ENCODE assay signal across 12 cellular contexts in genomic region chr7:94649313-94649924, GRCh38. TPM values are rescaled to one million over a fixed set of nuclear protein-coding genes. Genes with fewer than 3 reads are reported as not detected.
A peak's percentile ranks its signal among the peaks of the same experiment; 100 is the strongest.
DNase-seq lines count a peak whose midpoint lies in the region; ATAC-seq and TF ChIP-seq lines count a peak whose summit lies in the region.
"Had no signal": no experiment of that assay in that cellular context is flagged by ENCODE, and none has a peak within 500 bp of the region (broad histone marks: within the 10 kb centered on the region; RNA-seq: fewer than 3 reads in every experiment).

No MANE protein-coding gene starts in this region.

- H3K27ac Mint-ChIP-seq in activated CD4-positive, alpha-beta memory T cell treated with anti-CD3 and anti-CD28 coated beads for 36 hours = no peak overlapping the region
- H3K27ac Mint-ChIP-seq: activated naive CD4-positive, alpha-beta T cell treated with anti-CD3 and anti-CD28 coated beads, Interleukin-2, amount 50 U/mL, for 24 hours had no signal

- H3K36me3 Mint-ChIP-seq in activated CD4-positive, alpha-beta memory T cell treated with anti-CD3 and anti-CD28 coated beads for 36 hours = no peaks in the 10 kb centered on the region
- H3K36me3 Mint-ChIP-seq: activated naive CD4-positive, alpha-beta T cell treated with anti-CD3 and anti-CD28 coated beads, Interleukin-2, amount 50 U/mL, for 24 hours had no signal

- CTCF ChIA-PET in activated CD4-positive, alpha-beta memory T cell treated with anti-CD3 and anti-CD28 coated beads for 36 hours (lab: Charles Lee) = no interaction called here

- H3K4me1 Mint-ChIP-seq in activated CD4-positive, alpha-beta memory T cell treated with anti-CD3 and anti-CD28 coated beads for 36 hours (ENCODE audit: low read depth) = no peaks in the 10 kb centered on the region
- H3K4me1 Mint-ChIP-seq: activated naive CD4-positive, alpha-beta T cell treated with anti-CD3 and anti-CD28 coated beads, Interleukin-2, amount 50 U/mL, for 24 hours had no signal

- no peak overlapping the region for H3K4me3 ChIP-seq in epithelial cell of esophagus (ENCODE audit: low read length)

- peak; percentile 1 for DNase-seq in GM04503 (ENCODE audit: low read depth)
- DNase-seq in epithelial cell of esophagus (ENCODE audit: low read depth) = peak; percentile 47
- DNase-seq in activated CD4-positive, alpha-beta memory T cell treated with anti-CD3 and anti-CD28 coated beads for 36 hours = no peak
- no peak for DNase-seq in SHP77 (lab: John Stamatoyannopoulos, UW)
- DNase-seq in T-helper 2 cell = no peak
- no peak for DNase-seq in HuH-7 (ENCODE audit: low spot score)
- DNase-seq: BE2C; NCI-H524; stimulated activated CD4-positive, alpha-beta T cell treated with anti-CD3 and anti-CD28 coated beads, Interleukin-1b, Interleukin-23, amount 100 ng/mL, for 48 hours had no signal

- no peak for TF ChIP-seq CTCF in epithelial cell of esophagus (IDR thresholded peaks at IDR 0.05; ENCODE audit: insufficient read depth, low read depth, low read length, missing control alignments)

- H3K4me3 Mint-ChIP-seq in activated CD4-positive, alpha-beta memory T cell treated with anti-CD3 and anti-CD28 coated beads for 36 hours = no peak overlapping the region
- H3K4me3 Mint-ChIP-seq: activated naive CD4-positive, alpha-beta T cell treated with anti-CD3 and anti-CD28 coated beads, Interleukin-2, amount 50 U/mL, for 24 hours had no signal

- no peaks in the 10 kb centered on the region for H3K9me3 Mint-ChIP-seq in activated CD4-positive, alpha-beta memory T cell treated with anti-CD3 and anti-CD28 coated beads for 36 hours
- H3K9me3 Mint-ChIP-seq: activated naive CD4-positive, alpha-beta T cell treated with anti-CD3 and anti-CD28 coated beads, Interleukin-2, amount 50 U/mL, for 24 hours had no signal

- peak; percentile 62 for ATAC-seq in GM19468 (IDR thresholded peaks at IDR 0.05; ENCODE audit: extremely low read depth, unreplicated experiment)
- peak; percentile 95 for ATAC-seq in HG03103 (IDR thresholded peaks at IDR 0.05; ENCODE audit: low read depth, unreplicated experiment)

- H3K27me3 Mint-ChIP-seq in activated CD4-positive, alpha-beta memory T cell treated with anti-CD3 and anti-CD28 coated beads for 36 hours = peaks cover 35% of the 10 kb centered on the region

- intact Hi-C loops in activated CD4-positive, alpha-beta memory T cell treated with anti-CD3 and anti-CD28 coated beads for 36 hours (cut with micrococcal nuclease) = no loop called here

- POLR2A ChIA-PET in activated CD4-positive, alpha-beta memory T cell treated with anti-CD3 and anti-CD28 coated beads for 36 hours (lab: Charles Lee) = no interaction called here

RNA-seq across cellular contexts. Expression of gene SGCE, which starts 6.5 kb away (rescaled TPM):
- total RNA-seq in activated CD4-positive, alpha-beta memory T cell treated with anti-CD3 and anti-CD28 coated beads for 36 hours = under 1 TPM; 0.50 to 0.92 TPM

Comparison
In these comparisons a context has a peak if more than half of its experiments do, and no peak if none do; other contexts are left out.
1. DNase-seq: peak in GM04503 (single experiment) and epithelial cell of esophagus (single experiment); none in activated CD4-positive, alpha-beta memory T cell treated with anti-CD3 and anti-CD28 coated beads for 36 hours (single experiment), SHP77 (0 of 2), T-helper 2 cell (0 of 5) and HuH-7 (single experiment).